1 cellular context compared by ENCODE assay signal in the genomic region with DNA sequence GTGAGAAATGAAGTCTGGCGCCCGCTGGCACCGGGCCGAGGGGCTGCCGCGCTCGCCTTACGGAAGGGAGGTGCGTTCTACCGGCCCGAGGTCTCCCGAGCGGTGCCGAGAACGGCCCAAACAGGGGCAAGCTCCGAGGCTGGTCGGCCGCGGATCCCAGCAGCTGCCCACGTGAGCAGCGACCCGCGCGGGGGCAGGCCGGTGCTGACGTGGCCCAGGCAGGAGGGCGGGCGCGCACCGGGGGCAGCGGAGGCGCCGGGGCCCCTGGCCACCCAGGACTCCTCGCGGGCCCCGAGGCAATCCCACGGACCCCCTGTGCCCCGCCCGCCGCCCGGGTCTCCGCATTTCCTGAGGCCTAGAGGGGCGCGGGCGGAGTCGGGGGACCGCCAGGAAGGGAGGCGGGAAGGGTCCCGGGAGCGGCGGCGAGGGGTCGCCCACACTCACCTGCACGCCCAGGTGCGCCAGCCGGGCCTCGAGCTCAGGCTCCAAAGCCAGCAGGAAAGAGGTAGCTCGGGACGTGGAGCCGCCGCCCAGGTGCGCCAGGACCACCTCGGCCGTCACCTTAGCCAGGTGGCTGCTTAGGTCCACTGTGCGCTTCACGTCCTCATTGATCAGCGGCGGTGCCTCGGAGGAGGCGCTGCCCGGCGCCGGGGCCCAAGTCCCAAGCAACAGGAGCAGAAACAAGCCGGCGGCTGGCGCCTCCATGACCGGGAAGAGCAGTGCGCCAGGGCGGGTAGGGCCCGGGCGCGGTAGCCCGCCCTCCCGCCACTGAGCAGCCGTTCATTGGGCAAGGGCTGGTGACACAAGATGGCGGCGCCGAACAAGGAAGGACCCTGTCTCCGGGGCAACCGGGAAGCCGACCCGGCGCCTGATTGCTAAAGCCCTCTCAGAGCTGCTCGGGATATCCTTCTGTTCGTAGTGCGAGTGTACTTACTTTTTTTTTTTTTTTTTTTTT.
TF ChIP-seq lines count a peak whose summit lies in the region.

A gene (minus strand): TSS at position 723 of the 955 bp plus-strand sequence. CDS start 18 bp downstream, at position 705.

TF ChIP-seq in HepG2, 621 proteins besides CTCF, POLR2A, EP300 and RAD21 (continued from another document and continues in another):
- TF ChIP-seq ZNF615 (CRISPR knock-in tag; IDR thresholded peaks at IDR 0.05; ENCODE audit: borderline replicate concordance), result 0 out of 2 replicates have a peak, but pooled peaks have one; percentile 31
- TF ChIP-seq, protein P1, sequence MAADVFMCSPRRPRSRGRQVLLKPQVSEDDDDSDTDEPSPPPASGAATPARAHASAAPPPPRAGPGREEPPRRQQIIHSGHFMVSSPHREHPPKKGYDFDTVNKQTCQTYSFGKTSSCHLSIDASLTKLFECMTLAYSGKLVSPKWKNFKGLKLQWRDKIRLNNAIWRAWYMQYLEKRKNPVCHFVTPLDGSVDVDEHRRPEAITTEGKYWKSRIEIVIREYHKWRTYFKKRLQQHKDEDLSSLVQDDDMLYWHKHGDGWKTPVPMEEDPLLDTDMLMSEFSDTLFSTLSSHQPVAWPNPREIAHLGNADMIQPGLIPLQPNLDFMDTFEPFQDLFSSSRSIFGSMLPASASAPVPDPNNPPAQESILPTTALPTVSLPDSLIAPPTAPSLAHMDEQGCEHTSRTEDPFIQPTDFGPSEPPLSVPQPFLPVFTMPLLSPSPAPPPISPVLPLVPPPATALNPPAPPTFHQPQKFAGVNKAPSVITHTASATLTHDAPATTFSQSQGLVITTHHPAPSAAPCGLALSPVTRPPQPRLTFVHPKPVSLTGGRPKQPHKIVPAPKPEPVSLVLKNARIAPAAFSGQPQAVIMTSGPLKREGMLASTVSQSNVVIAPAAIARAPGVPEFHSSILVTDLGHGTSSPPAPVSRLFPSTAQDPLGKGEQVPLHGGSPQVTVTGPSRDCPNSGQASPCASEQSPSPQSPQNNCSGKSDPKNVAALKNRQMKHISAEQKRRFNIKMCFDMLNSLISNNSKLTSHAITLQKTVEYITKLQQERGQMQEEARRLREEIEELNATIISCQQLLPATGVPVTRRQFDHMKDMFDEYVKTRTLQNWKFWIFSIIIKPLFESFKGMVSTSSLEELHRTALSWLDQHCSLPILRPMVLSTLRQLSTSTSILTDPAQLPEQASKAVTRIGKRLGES (CRISPR knock-in tag; IDR thresholded peaks at IDR 0.05; ENCODE audit: borderline replicate concordance), result 0 out of 2 replicates have a peak, but pooled peaks have one; percentile 18
- TF ChIP-seq, protein P2, sequence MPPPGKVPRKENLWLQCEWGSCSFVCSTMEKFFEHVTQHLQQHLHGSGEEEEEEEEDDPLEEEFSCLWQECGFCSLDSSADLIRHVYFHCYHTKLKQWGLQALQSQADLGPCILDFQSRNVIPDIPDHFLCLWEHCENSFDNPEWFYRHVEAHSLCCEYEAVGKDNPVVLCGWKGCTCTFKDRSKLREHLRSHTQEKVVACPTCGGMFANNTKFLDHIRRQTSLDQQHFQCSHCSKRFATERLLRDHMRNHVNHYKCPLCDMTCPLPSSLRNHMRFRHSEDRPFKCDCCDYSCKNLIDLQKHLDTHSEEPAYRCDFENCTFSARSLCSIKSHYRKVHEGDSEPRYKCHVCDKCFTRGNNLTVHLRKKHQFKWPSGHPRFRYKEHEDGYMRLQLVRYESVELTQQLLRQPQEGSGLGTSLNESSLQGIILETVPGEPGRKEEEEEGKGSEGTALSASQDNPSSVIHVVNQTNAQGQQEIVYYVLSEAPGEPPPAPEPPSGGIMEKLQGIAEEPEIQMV (CRISPR knock-in tag; IDR thresholded peaks at IDR 0.05; ENCODE audit: low read depth), result 0 out of 2 replicates have a peak, but pooled peaks have one; percentile 18
- TF ChIP-seq ZNF788 (CRISPR knock-in tag; IDR thresholded peaks at IDR 0.05; ENCODE audit: borderline replicate concordance), result peak; percentile 4; the same call in 1 of the 2 replicates
- TF ChIP-seq ZNF703 (CRISPR knock-in tag; IDR thresholded peaks at IDR 0.05; ENCODE audit: borderline replicate concordance), result no peak
- TF ChIP-seq ZKSCAN5 (CRISPR knock-in tag; IDR thresholded peaks at IDR 0.05), result no peak
- 0 out of 2 replicates have a peak, but pooled peaks have one; percentile 26 for TF ChIP-seq RXRA (CRISPR knock-in tag; IDR thresholded peaks at IDR 0.05)
- TF ChIP-seq, protein P3, sequence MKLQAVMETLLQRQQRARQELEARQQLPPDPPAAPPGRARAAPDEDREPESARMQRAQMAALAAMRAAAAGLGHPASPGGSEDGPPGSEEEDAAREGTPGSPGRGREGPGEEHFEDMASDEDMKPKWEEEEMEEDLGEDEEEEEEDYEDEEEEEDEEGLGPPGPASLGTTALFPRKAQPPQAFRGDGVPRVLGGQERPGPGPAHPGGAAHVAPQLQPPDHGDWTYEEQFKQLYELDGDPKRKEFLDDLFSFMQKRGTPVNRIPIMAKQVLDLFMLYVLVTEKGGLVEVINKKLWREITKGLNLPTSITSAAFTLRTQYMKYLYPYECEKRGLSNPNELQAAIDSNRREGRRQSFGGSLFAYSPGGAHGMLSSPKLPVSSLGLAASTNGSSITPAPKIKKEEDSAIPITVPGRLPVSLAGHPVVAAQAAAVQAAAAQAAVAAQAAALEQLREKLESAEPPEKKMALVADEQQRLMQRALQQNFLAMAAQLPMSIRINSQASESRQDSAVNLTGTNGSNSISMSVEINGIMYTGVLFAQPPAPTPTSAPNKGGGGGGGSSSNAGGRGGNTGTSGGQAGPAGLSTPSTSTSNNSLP (IDR thresholded peaks at IDR 0.05; ENCODE audit: low read depth, low read length), result no peak
- 0 out of 2 replicates have a peak, but pooled peaks have one; percentile 55 for TF ChIP-seq CENPT (CRISPR knock-in tag; IDR thresholded peaks at IDR 0.05; ENCODE audit: low read depth)
- 0 out of 2 replicates have a peak, but pooled peaks have one; percentile 37 for TF ChIP-seq ARNTL (CRISPR knock-in tag; IDR thresholded peaks at IDR 0.05)
- TF ChIP-seq SOX6 (IDR thresholded peaks at IDR 0.05), result no peak
- peak; percentile 40; the same call in 1 of the 2 replicates for TF ChIP-seq SOX6 (CRISPR knock-in tag; IDR thresholded peaks at IDR 0.05)
- peak; percentile 73 for TF ChIP-seq GABPB1 (CRISPR knock-in tag; IDR thresholded peaks at IDR 0.05)
- TF ChIP-seq, protein P4, sequence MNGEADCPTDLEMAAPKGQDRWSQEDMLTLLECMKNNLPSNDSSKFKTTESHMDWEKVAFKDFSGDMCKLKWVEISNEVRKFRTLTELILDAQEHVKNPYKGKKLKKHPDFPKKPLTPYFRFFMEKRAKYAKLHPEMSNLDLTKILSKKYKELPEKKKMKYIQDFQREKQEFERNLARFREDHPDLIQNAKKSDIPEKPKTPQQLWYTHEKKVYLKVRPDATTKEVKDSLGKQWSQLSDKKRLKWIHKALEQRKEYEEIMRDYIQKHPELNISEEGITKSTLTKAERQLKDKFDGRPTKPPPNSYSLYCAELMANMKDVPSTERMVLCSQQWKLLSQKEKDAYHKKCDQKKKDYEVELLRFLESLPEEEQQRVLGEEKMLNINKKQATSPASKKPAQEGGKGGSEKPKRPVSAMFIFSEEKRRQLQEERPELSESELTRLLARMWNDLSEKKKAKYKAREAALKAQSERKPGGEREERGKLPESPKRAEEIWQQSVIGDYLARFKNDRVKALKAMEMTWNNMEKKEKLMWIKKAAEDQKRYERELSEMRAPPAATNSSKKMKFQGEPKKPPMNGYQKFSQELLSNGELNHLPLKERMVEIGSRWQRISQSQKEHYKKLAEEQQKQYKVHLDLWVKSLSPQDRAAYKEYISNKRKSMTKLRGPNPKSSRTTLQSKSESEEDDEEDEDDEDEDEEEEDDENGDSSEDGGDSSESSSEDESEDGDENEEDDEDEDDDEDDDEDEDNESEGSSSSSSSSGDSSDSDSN (CRISPR knock-in tag; IDR thresholded peaks at IDR 0.05), result peak; percentile 93
- peak; percentile 67; the same call in 1 of the 2 replicates for TF ChIP-seq ZNF607 (CRISPR knock-in tag; IDR thresholded peaks at IDR 0.05; ENCODE audit: borderline replicate concordance)
- TF ChIP-seq ZNF747 (CRISPR knock-in tag; IDR thresholded peaks at IDR 0.05; ENCODE audit: borderline replicate concordance), result peak; percentile 7; the same call in 1 of the 2 replicates
- TF ChIP-seq MXI1 (IDR thresholded peaks at IDR 0.05; ENCODE audit: borderline replicate concordance, low read depth, low read length), result peak; percentile 80; the same call in 1 of the 3 replicates
- TF ChIP-seq ZNF121 (CRISPR knock-in tag; IDR thresholded peaks at IDR 0.05), result 0 out of 2 replicates have a peak, but pooled peaks have one; percentile 33
- TF ChIP-seq, protein P5, sequence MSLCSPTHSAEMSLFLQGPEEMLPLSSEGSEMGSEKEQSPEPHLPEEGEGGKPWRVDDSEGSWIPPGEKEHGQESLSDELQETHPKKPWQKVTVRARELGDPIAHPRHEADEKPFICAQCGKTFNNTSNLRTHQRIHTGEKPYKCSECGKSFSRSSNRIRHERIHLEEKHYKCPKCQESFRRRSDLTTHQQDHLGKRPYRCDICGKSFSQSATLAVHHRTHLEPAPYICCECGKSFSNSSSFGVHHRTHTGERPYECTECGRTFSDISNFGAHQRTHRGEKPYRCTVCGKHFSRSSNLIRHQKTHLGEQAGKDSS (CRISPR knock-in tag; IDR thresholded peaks at IDR 0.05; ENCODE audit: borderline replicate concordance, low read depth), result 0 out of 2 replicates have a peak, but pooled peaks have one; percentile 28
- TF ChIP-seq ZNF572 (CRISPR knock-in tag; IDR thresholded peaks at IDR 0.05), result 0 out of 2 replicates have a peak, but pooled peaks have one; percentile 64
- peak; percentile 51; the same call in 1 of the 2 replicates for TF ChIP-seq ZMAT3 (CRISPR knock-in tag; conservative IDR thresholded peaks at IDR 0.05)
- TF ChIP-seq ARID2 (CRISPR knock-in tag; IDR thresholded peaks at IDR 0.05; ENCODE audit: borderline replicate concordance), result peak; percentile 70; the same call in 1 of the 2 replicates
- no peak for TF ChIP-seq NR2F6 (IDR thresholded peaks at IDR 0.05)
- no peak; the same call in 1 of the 2 replicates for TF ChIP-seq NR2F6 (CRISPR knock-in tag; IDR thresholded peaks at IDR 0.05)
- TF ChIP-seq, protein P6, sequence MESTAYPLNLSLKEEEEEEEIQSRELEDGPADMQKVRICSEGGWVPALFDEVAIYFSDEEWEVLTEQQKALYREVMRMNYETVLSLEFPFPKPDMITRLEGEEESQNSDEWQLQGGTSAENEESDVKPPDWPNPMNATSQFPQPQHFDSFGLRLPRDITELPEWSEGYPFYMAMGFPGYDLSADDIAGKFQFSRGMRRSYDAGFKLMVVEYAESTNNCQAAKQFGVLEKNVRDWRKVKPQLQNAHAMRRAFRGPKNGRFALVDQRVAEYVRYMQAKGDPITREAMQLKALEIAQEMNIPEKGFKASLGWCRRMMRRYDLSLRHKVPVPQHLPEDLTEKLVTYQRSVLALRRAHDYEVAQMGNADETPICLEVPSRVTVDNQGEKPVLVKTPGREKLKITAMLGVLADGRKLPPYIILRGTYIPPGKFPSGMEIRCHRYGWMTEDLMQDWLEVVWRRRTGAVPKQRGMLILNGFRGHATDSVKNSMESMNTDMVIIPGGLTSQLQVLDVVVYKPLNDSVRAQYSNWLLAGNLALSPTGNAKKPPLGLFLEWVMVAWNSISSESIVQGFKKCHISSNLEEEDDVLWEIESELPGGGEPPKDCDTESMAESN (CRISPR knock-in tag; conservative IDR thresholded peaks at IDR 0.05), result peak; percentile 61; the same call in 1 of the 2 replicates
- TF ChIP-seq ZKSCAN8 (CRISPR knock-in tag; IDR thresholded peaks at IDR 0.05; ENCODE audit: borderline replicate concordance), result no peak
- TF ChIP-seq EED (CRISPR knock-in tag; IDR thresholded peaks at IDR 0.05), result 0 out of 2 replicates have a peak, but pooled peaks have one; percentile 29
- TF ChIP-seq, protein P7, sequence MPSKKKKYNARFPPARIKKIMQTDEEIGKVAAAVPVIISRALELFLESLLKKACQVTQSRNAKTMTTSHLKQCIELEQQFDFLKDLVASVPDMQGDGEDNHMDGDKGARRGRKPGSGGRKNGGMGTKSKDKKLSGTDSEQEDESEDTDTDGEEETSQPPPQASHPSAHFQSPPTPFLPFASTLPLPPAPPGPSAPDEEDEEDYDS (CRISPR knock-in tag; IDR thresholded peaks at IDR 0.05), result peak; percentile 68
- TF ChIP-seq ZC3H13 (CRISPR knock-in tag; IDR thresholded peaks at IDR 0.05), result peak; percentile 85
- TF ChIP-seq SCMH1 (CRISPR knock-in tag; IDR thresholded peaks at IDR 0.05; ENCODE audit: borderline replicate concordance), result no peak
- TF ChIP-seq ZNF274 (CRISPR knock-in tag; IDR thresholded peaks at IDR 0.05), result peak; percentile 62; the same call in 1 of the 2 replicates
- TF ChIP-seq, protein P8, sequence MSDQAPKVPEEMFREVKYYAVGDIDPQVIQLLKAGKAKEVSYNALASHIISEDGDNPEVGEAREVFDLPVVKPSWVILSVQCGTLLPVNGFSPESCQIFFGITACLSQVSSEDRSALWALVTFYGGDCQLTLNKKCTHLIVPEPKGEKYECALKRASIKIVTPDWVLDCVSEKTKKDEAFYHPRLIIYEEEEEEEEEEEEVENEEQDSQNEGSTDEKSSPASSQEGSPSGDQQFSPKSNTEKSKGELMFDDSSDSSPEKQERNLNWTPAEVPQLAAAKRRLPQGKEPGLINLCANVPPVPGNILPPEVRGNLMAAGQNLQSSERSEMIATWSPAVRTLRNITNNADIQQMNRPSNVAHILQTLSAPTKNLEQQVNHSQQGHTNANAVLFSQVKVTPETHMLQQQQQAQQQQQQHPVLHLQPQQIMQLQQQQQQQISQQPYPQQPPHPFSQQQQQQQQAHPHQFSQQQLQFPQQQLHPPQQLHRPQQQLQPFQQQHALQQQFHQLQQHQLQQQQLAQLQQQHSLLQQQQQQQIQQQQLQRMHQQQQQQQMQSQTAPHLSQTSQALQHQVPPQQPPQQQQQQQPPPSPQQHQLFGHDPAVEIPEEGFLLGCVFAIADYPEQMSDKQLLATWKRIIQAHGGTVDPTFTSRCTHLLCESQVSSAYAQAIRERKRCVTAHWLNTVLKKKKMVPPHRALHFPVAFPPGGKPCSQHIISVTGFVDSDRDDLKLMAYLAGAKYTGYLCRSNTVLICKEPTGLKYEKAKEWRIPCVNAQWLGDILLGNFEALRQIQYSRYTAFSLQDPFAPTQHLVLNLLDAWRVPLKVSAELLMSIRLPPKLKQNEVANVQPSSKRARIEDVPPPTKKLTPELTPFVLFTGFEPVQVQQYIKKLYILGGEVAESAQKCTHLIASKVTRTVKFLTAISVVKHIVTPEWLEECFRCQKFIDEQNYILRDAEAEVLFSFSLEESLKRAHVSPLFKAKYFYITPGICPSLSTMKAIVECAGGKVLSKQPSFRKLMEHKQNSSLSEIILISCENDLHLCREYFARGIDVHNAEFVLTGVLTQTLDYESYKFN (CRISPR knock-in tag; conservative IDR thresholded peaks at IDR 0.05), result 0 out of 2 replicates have a peak, but pooled peaks have one; percentile 22
- peak; percentile 60; the same call in 1 of the 2 replicates for TF ChIP-seq ZNF614 (CRISPR knock-in tag; IDR thresholded peaks at IDR 0.05; ENCODE audit: borderline replicate concordance)
- TF ChIP-seq ZNF777 (CRISPR knock-in tag; IDR thresholded peaks at IDR 0.05), result no peak
- TF ChIP-seq ZNF331 (CRISPR knock-in tag; IDR thresholded peaks at IDR 0.05), result peak; percentile 28; the same call in 1 of the 2 replicates
- TF ChIP-seq HOXA3 (CRISPR knock-in tag; IDR thresholded peaks at IDR 0.05), result peak; percentile 88
- peak; percentile 91 for TF ChIP-seq YY1 (IDR thresholded peaks at IDR 0.05; ENCODE audit: insufficient read depth, insufficient replicate concordance, low read depth, low read length)
- 0 out of 2 replicates have a peak, but pooled peaks have one; percentile 64 for TF ChIP-seq ZSCAN12 (CRISPR knock-in tag; IDR thresholded peaks at IDR 0.05)
- peak; percentile 82 for TF ChIP-seq KAT7 (CRISPR knock-in tag; IDR thresholded peaks at IDR 0.05; ENCODE audit: borderline replicate concordance)
